Comparison of ENCODE assay signal across 1 cellular context in the genomic region with DNA sequence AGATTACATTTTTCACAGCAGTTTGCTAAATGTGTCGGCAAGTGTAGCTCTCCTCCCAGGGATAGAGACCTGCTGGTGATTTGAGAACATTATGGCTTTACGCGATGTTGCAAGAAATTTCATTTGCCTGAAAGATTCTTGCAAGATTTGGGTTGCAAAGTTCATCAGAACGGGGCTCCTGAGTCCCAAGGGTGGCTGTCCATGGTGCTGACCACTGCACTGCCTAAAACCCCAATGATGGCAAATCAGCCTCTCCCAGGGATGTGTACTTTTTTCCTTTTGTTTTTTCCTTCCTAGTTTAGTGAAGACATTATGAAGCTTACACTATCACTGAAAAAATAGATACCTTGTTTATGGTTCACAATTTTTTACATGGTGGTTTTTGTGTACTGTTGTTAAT.
TF ChIP-seq lines count a peak whose summit lies in the region.

No MANE protein-coding gene starts in this region.

TF ChIP-seq in K562, 482 proteins besides CTCF, POLR2A, EP300 and RAD21 (continued from another document):
- TF ChIP-seq, protein P1, sequence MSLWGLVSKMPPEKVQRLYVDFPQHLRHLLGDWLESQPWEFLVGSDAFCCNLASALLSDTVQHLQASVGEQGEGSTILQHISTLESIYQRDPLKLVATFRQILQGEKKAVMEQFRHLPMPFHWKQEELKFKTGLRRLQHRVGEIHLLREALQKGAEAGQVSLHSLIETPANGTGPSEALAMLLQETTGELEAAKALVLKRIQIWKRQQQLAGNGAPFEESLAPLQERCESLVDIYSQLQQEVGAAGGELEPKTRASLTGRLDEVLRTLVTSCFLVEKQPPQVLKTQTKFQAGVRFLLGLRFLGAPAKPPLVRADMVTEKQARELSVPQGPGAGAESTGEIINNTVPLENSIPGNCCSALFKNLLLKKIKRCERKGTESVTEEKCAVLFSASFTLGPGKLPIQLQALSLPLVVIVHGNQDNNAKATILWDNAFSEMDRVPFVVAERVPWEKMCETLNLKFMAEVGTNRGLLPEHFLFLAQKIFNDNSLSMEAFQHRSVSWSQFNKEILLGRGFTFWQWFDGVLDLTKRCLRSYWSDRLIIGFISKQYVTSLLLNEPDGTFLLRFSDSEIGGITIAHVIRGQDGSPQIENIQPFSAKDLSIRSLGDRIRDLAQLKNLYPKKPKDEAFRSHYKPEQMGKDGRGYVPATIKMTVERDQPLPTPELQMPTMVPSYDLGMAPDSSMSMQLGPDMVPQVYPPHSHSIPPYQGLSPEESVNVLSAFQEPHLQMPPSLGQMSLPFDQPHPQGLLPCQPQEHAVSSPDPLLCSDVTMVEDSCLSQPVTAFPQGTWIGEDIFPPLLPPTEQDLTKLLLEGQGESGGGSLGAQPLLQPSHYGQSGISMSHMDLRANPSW (CRISPR knock-in tag; IDR thresholded peaks at IDR 0.05): no peak
- TF ChIP-seq HMG20A (CRISPR knock-in tag; conservative IDR thresholded peaks at IDR 0.05) (no peak), FOXK1 (CRISPR knock-in tag; IDR thresholded peaks at IDR 0.05; ENCODE audit: borderline replicate concordance) (no peak), MYBL2 (IDR thresholded peaks at IDR 0.05; ENCODE audit: low read depth) (no peak), MYBL2 (CRISPR knock-in tag; IDR thresholded peaks at IDR 0.05; ENCODE audit: borderline replicate concordance) (no peak), SNRNP70 (optimal IDR thresholded peaks at IDR 0.05; ENCODE audit: low read depth, low read length) (no peak), ZNF668 (CRISPR knock-in tag; IDR thresholded peaks at IDR 0.05) (no peak), NR2C2 (CRISPR knock-in tag; IDR thresholded peaks at IDR 0.05) (0 out of 2 replicates have a peak, but pooled peaks have one; percentile 19), NR2C2 (tag; IDR thresholded peaks at IDR 0.05) (no peak), ZNF445 (CRISPR knock-in tag; IDR thresholded peaks at IDR 0.05; ENCODE audit: low read depth) (no peak), POLR2AphosphoS5 (IDR thresholded peaks at IDR 0.05; ENCODE audit: control insufficient read depth, insufficient read depth, low read depth, low read length) (no peak), ILF3 (IDR thresholded peaks at IDR 0.05; ENCODE audit: borderline replicate concordance) (no peak), SIN3A (IDR thresholded peaks at IDR 0.05; ENCODE audit: borderline replicate concordance in 2 of 2, control insufficient read depth in 1 of 2, low read depth in 2 of 2, low read length in 2 of 2) (no peak), ZSCAN32 (CRISPR knock-in tag; IDR thresholded peaks at IDR 0.05) (no peak), TAF9B (IDR thresholded peaks at IDR 0.05; ENCODE audit: partially characterized antibody) (no peak), SRSF9 (IDR thresholded peaks at IDR 0.05; ENCODE audit: borderline replicate concordance, low read depth, low read length) (no peak), ZNF699 (CRISPR knock-in tag; IDR thresholded peaks at IDR 0.05; ENCODE audit: insufficient replicate concordance) (no peak), HLTF (IDR thresholded peaks at IDR 0.05) (no peak), SIRT6 (IDR thresholded peaks at IDR 0.05; ENCODE audit: low read depth, low read length) (no peak), KDM5B (IDR thresholded peaks at IDR 0.05; ENCODE audit: insufficient replicate concordance, low read depth, low read length) (no peak), L3MBTL2 (IDR thresholded peaks at IDR 0.05) (no peak), CXXC5 (CRISPR knock-in tag; IDR thresholded peaks at IDR 0.05) (peak; percentile 17; the same call in 1 of the 2 replicates), HDAC2 (IDR thresholded peaks at IDR 0.05) (peak; percentile 33; the same call in 1 of the 2 replicates), NR3C1 (CRISPR knock-in tag; IDR thresholded peaks at IDR 0.05) (0 out of 2 replicates have a peak, but pooled peaks have one; percentile 33), EZH2 (IDR thresholded peaks at IDR 0.05; ENCODE audit: borderline replicate concordance, low read depth, low read length) (no peak), PHF21A (IDR thresholded peaks at IDR 0.05; ENCODE audit: borderline replicate concordance, low read depth) (no peak), NRF1 (conservative IDR thresholded peaks at IDR 0.05 in 1 of 2, IDR thresholded peaks at IDR 0.05 in 1 of 2) (no peak), NFIX (CRISPR knock-in tag; IDR thresholded peaks at IDR 0.05; ENCODE audit: low read depth) (no peak), EHMT2 (IDR thresholded peaks at IDR 0.05) (peak; percentile 98), ZNF561 (CRISPR knock-in tag; conservative IDR thresholded peaks at IDR 0.05) (no peak), SLC30A9 (CRISPR knock-in tag; IDR thresholded peaks at IDR 0.05) (no peak), RCOR1 (IDR thresholded peaks at IDR 0.05; ENCODE audit: borderline replicate concordance in 1 of 2, low read depth in 2 of 2, low read length in 2 of 2) (peak in 1 of 2 experiments; percentile 67; a peak in 2 of 4 replicates), TFAM (CRISPR knock-in tag; conservative IDR thresholded peaks at IDR 0.05) (no peak), ZNF121 (CRISPR knock-in tag; conservative IDR thresholded peaks at IDR 0.05) (no peak)
- TF ChIP-seq, protein P2, sequence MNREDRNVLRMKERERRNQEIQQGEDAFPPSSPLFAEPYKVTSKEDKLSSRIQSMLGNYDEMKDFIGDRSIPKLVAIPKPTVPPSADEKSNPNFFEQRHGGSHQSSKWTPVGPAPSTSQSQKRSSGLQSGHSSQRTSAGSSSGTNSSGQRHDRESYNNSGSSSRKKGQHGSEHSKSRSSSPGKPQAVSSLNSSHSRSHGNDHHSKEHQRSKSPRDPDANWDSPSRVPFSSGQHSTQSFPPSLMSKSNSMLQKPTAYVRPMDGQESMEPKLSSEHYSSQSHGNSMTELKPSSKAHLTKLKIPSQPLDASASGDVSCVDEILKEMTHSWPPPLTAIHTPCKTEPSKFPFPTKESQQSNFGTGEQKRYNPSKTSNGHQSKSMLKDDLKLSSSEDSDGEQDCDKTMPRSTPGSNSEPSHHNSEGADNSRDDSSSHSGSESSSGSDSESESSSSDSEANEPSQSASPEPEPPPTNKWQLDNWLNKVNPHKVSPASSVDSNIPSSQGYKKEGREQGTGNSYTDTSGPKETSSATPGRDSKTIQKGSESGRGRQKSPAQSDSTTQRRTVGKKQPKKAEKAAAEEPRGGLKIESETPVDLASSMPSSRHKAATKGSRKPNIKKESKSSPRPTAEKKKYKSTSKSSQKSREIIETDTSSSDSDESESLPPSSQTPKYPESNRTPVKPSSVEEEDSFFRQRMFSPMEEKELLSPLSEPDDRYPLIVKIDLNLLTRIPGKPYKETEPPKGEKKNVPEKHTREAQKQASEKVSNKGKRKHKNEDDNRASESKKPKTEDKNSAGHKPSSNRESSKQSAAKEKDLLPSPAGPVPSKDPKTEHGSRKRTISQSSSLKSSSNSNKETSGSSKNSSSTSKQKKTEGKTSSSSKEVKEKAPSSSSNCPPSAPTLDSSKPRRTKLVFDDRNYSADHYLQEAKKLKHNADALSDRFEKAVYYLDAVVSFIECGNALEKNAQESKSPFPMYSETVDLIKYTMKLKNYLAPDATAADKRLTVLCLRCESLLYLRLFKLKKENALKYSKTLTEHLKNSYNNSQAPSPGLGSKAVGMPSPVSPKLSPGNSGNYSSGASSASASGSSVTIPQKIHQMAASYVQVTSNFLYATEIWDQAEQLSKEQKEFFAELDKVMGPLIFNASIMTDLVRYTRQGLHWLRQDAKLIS (CRISPR knock-in tag; IDR thresholded peaks at IDR 0.05): 0 out of 2 replicates have a peak, but pooled peaks have one; percentile 60
- TF ChIP-seq, protein P3, sequence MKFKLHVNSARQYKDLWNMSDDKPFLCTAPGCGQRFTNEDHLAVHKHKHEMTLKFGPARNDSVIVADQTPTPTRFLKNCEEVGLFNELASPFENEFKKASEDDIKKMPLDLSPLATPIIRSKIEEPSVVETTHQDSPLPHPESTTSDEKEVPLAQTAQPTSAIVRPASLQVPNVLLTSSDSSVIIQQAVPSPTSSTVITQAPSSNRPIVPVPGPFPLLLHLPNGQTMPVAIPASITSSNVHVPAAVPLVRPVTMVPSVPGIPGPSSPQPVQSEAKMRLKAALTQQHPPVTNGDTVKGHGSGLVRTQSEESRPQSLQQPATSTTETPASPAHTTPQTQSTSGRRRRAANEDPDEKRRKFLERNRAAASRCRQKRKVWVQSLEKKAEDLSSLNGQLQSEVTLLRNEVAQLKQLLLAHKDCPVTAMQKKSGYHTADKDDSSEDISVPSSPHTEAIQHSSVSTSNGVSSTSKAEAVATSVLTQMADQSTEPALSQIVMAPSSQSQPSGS (CRISPR knock-in tag; IDR thresholded peaks at IDR 0.05): no peak
- TF ChIP-seq, protein P4, sequence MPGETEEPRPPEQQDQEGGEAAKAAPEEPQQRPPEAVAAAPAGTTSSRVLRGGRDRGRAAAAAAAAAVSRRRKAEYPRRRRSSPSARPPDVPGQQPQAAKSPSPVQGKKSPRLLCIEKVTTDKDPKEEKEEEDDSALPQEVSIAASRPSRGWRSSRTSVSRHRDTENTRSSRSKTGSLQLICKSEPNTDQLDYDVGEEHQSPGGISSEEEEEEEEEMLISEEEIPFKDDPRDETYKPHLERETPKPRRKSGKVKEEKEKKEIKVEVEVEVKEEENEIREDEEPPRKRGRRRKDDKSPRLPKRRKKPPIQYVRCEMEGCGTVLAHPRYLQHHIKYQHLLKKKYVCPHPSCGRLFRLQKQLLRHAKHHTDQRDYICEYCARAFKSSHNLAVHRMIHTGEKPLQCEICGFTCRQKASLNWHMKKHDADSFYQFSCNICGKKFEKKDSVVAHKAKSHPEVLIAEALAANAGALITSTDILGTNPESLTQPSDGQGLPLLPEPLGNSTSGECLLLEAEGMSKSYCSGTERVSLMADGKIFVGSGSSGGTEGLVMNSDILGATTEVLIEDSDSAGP (CRISPR knock-in tag; IDR thresholded peaks at IDR 0.05): no peak
- TF ChIP-seq, protein P5, sequence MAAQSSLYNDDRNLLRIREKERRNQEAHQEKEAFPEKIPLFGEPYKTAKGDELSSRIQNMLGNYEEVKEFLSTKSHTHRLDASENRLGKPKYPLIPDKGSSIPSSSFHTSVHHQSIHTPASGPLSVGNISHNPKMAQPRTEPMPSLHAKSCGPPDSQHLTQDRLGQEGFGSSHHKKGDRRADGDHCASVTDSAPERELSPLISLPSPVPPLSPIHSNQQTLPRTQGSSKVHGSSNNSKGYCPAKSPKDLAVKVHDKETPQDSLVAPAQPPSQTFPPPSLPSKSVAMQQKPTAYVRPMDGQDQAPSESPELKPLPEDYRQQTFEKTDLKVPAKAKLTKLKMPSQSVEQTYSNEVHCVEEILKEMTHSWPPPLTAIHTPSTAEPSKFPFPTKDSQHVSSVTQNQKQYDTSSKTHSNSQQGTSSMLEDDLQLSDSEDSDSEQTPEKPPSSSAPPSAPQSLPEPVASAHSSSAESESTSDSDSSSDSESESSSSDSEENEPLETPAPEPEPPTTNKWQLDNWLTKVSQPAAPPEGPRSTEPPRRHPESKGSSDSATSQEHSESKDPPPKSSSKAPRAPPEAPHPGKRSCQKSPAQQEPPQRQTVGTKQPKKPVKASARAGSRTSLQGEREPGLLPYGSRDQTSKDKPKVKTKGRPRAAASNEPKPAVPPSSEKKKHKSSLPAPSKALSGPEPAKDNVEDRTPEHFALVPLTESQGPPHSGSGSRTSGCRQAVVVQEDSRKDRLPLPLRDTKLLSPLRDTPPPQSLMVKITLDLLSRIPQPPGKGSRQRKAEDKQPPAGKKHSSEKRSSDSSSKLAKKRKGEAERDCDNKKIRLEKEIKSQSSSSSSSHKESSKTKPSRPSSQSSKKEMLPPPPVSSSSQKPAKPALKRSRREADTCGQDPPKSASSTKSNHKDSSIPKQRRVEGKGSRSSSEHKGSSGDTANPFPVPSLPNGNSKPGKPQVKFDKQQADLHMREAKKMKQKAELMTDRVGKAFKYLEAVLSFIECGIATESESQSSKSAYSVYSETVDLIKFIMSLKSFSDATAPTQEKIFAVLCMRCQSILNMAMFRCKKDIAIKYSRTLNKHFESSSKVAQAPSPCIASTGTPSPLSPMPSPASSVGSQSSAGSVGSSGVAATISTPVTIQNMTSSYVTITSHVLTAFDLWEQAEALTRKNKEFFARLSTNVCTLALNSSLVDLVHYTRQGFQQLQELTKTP (IDR thresholded peaks at IDR 0.05; ENCODE audit: low read depth in 1 of 2, partially characterized antibody in 2 of 2): peak in 1 of 2 experiments; percentile 89
- TF ChIP-seq, protein P6, sequence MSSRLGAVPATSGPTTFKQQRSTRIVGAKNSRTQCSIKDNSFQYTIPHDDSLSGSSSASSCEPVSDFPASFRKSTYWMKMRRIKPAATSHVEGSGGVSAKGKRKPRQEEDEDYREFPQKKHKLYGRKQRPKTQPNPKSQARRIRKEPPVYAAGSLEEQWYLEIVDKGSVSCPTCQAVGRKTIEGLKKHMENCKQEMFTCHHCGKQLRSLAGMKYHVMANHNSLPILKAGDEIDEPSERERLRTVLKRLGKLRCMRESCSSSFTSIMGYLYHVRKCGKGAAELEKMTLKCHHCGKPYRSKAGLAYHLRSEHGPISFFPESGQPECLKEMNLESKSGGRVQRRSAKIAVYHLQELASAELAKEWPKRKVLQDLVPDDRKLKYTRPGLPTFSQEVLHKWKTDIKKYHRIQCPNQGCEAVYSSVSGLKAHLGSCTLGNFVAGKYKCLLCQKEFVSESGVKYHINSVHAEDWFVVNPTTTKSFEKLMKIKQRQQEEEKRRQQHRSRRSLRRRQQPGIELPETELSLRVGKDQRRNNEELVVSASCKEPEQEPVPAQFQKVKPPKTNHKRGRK (tag; IDR thresholded peaks at IDR 0.05): no peak
- TF ChIP-seq, protein P7, sequence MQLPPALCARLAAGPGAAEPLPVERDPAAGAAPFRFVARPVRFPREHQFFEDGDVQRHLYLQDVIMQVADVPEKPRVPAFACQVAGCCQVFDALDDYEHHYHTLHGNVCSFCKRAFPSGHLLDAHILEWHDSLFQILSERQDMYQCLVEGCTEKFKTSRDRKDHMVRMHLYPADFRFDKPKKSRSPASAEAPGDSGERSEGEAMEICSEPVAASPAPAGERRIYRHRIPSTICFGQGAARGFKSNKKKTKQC (CRISPR knock-in tag; IDR thresholded peaks at IDR 0.05): peak; percentile 48; the same call in 1 of the 2 replicates
